In genomic region chr14:102629011-102629444, GRCh38 we compare ENCODE assay signal across 1 cellular context.
TF ChIP-seq lines count a peak whose summit lies in the region.

No MANE protein-coding gene starts in this region.

TF ChIP-seq in K562, 482 proteins besides CTCF, POLR2A, EP300 and RAD21 (continued from another document and continues in another):
- TF ChIP-seq ETS1 (conservative IDR thresholded peaks at IDR 0.05; ENCODE audit: control insufficient read depth, low read depth, low read length) = no peak
- TF ChIP-seq HES1 (IDR thresholded peaks at IDR 0.05; ENCODE audit: low read depth) = no peak
- peak; percentile 52 for TF ChIP-seq MGA (IDR thresholded peaks at IDR 0.05)
- TF ChIP-seq SRSF3 (IDR thresholded peaks at IDR 0.05; ENCODE audit: insufficient read depth, low read length) = no peak
- no peak for TF ChIP-seq POU5F1 (IDR thresholded peaks at IDR 0.05; ENCODE audit: borderline replicate concordance, low read depth, low read length, partially characterized antibody)
- no peak for TF ChIP-seq ZNF253 (CRISPR knock-in tag; conservative IDR thresholded peaks at IDR 0.05)
- TF ChIP-seq KLF6 (CRISPR knock-in tag; IDR thresholded peaks at IDR 0.05; ENCODE audit: borderline replicate concordance) = no peak
- no peak for TF ChIP-seq POLR2B (IDR thresholded peaks at IDR 0.05; ENCODE audit: low read depth, partially characterized antibody)
- no peak for TF ChIP-seq SP2 (IDR thresholded peaks at IDR 0.05; ENCODE audit: extremely low read depth, low read depth, low read length, poor library complexity, severe bottlenecking)
- no peak for TF ChIP-seq SMC3 (conservative IDR thresholded peaks at IDR 0.05; ENCODE audit: insufficient read depth, low read depth, low read length)
- 0 out of 2 replicates have a peak, but pooled peaks have one; percentile 11 for TF ChIP-seq PKNOX1 (IDR thresholded peaks at IDR 0.05)
- no peak for TF ChIP-seq ZBTB11 (CRISPR knock-in tag; IDR thresholded peaks at IDR 0.05)
- no peak for TF ChIP-seq DIDO1 (tag; IDR thresholded peaks at IDR 0.05; ENCODE audit: low read depth)
- no peak for TF ChIP-seq ZNF175 (CRISPR knock-in tag; IDR thresholded peaks at IDR 0.05; ENCODE audit: low read depth)
- TF ChIP-seq PATZ1 (CRISPR knock-in tag; IDR thresholded peaks at IDR 0.05; ENCODE audit: borderline replicate concordance) = no peak
- TF ChIP-seq GATAD2A (IDR thresholded peaks at IDR 0.05) = no peak
- TF ChIP-seq EZH2 (IDR thresholded peaks at IDR 0.05; ENCODE audit: borderline replicate concordance, low read depth, low read length) = no peak
- TF ChIP-seq CBX2 (IDR thresholded peaks at IDR 0.05; ENCODE audit: insufficient read depth, low read length, poor library complexity, severe bottlenecking) = no peak
- TF ChIP-seq STAG1 (CRISPR knock-in tag; IDR thresholded peaks at IDR 0.05; ENCODE audit: borderline replicate concordance) = no peak
